Comparison of ENCODE assay signal across 24 cellular contexts in genomic region chr3:67788396-67788795, GRCh38.
DNase-seq lines count a peak whose midpoint lies in the region; TF ChIP-seq lines count a peak whose summit lies in the region.
"Had no signal": no experiment of that assay in that cellular context is flagged by ENCODE, and none has a peak within 500 bp of the region (broad histone marks: within the 10 kb centered on the region; RNA-seq: fewer than 3 reads in every experiment).

No MANE protein-coding gene starts in this region.

- H3K4me1 Mint-ChIP-seq in endodermal cell (peaks cover 3% of the 10 kb centered on the region), neural crest cell (no peaks in the 10 kb centered on the region)
- peaks cover 17% of the 10 kb centered on the region for H3K4me1 Mint-ChIP-seq in activated CD4-positive, alpha-beta T cell treated with anti-CD3 and anti-CD28 coated beads, Interleukin-2, amount 10 ng/mL, durations not matched to agents 7 days and 5 days
- H3K4me1 Mint-ChIP-seq: CD14-positive monocyte had no signal

- no peaks in the 10 kb centered on the region for H3K4me1 ChIP-seq in endodermal cell (ENCODE audit: control insufficient read depth, insufficient read depth, low read length)
- H3K4me1 ChIP-seq: BE2C, BLaER1 had no signal

- no peak overlapping the region for H3K27ac ChIP-seq in endodermal cell (ENCODE audit: low read depth, low read length)
- H3K27ac ChIP-seq: BLaER1 had no signal

- whole genome bisulfite sequencing in endodermal cell (ENCODE audit: insufficient coverage in 1 of 2, insufficient read length in 1 of 2), 2 experiments, result 78 to 81% methylated on average over 4 to 6 of the region's 6 CpGs

- H3K9me3 Mint-ChIP-seq in endodermal cell (peaks cover 21% of the 10 kb centered on the region), neural crest cell (peaks cover 12% of the 10 kb centered on the region)
- peaks cover 26% of the 10 kb centered on the region for H3K9me3 Mint-ChIP-seq in activated CD4-positive, alpha-beta T cell treated with anti-CD3 and anti-CD28 coated beads, Interleukin-2, amount 10 ng/mL, durations not matched to agents 7 days and 5 days

- H3K9ac ChIP-seq in endodermal cell (ENCODE audit: extremely low read depth, low read length, poor library complexity, severe bottlenecking), result no peak overlapping the region
- H3K9ac ChIP-seq: BLaER1 had no signal

- POLR2A ChIA-PET in activated CD4-positive, alpha-beta T cell treated with anti-CD3 and anti-CD28 coated beads, Interleukin-2, amount 10 ng/mL, durations not matched to agents 7 days and 5 days (lab: Charles Lee), result no interaction called here

- no peaks in the 10 kb centered on the region for H3K36me3 ChIP-seq in endodermal cell (ENCODE audit: control insufficient read depth, insufficient read depth, low read length)
- H3K36me3 ChIP-seq: BE2C, BLaER1 had no signal

- DNase-seq in NCI-H82 (lab: John Stamatoyannopoulos, UW), result peak; percentile 44
- peak; percentile 59 for DNase-seq in endodermal cell
- DNase-seq in neural crest cell (ENCODE audit: low read depth, low spot score), result no peak
- no peak for DNase-seq in activated CD4-positive, alpha-beta T cell treated with anti-CD3 and anti-CD28 coated beads, Interleukin-2, amount 10 ng/mL, durations not matched to agents 7 days and 5 days
- DNase-seq in NCI-H748 (lab: John Stamatoyannopoulos, UW; ENCODE audit: unreplicated experiment), result no peak
- no peak for DNase-seq in NCI-H345 treated with DMSO at 0.1 percent for 48 hours (lab: John Stamatoyannopoulos, UW; ENCODE audit: unreplicated experiment)
- DNase-seq: 8988T; ACHN; BE2C; C1 segment of cervical spinal cord; CD4-positive, alpha-beta memory T cell; CD4-positive, CD25-positive, alpha-beta regulatory T cell; CD8-positive, alpha-beta memory T cell; COR-L47; DMS 273 treated with DMSO at 0.1 percent for 48 hours; DMS153; DMS53; DMS79; DND-41; EL; GDM1 had no signal

- H3K4me3 Mint-ChIP-seq in endodermal cell (no peak overlapping the region), neural crest cell (no peak overlapping the region)
- H3K4me3 Mint-ChIP-seq in activated CD4-positive, alpha-beta T cell treated with anti-CD3 and anti-CD28 coated beads, Interleukin-2, amount 10 ng/mL, durations not matched to agents 7 days and 5 days, result no peak overlapping the region
- H3K4me3 Mint-ChIP-seq: CD14-positive monocyte; CD4-positive, alpha-beta memory T cell; CD4-positive, CD25-positive, alpha-beta regulatory T cell; CD8-positive, alpha-beta memory T cell had no signal

- H3K27me3 Mint-ChIP-seq in endodermal cell (ENCODE audit: insufficient read depth), result peaks cover 56% of the 10 kb centered on the region
- no peaks in the 10 kb centered on the region for H3K27me3 Mint-ChIP-seq in neural crest cell (ENCODE audit: low read depth)
- H3K27me3 Mint-ChIP-seq in activated CD4-positive, alpha-beta T cell treated with anti-CD3 and anti-CD28 coated beads, Interleukin-2, amount 10 ng/mL, durations not matched to agents 7 days and 5 days, result no peaks in the 10 kb centered on the region

- TF ChIP-seq CTCF in endodermal cell (conservative IDR thresholded peaks at IDR 0.05) (no peak), neural crest cell (conservative IDR thresholded peaks at IDR 0.05) (no peak)

- H3K36me3 Mint-ChIP-seq in endodermal cell (ENCODE audit: low read depth), result no peaks in the 10 kb centered on the region
- H3K36me3 Mint-ChIP-seq in neural crest cell (ENCODE audit: low read depth), result peaks cover 4% of the 10 kb centered on the region
- peaks cover 3% of the 10 kb centered on the region for H3K36me3 Mint-ChIP-seq in activated CD4-positive, alpha-beta T cell treated with anti-CD3 and anti-CD28 coated beads, Interleukin-2, amount 10 ng/mL, durations not matched to agents 7 days and 5 days (ENCODE audit: low read depth)
- H3K36me3 Mint-ChIP-seq: CD14-positive monocyte; CD4-positive, CD25-positive, alpha-beta regulatory T cell had no signal

- H3K27ac Mint-ChIP-seq in endodermal cell (no peak overlapping the region), neural crest cell (ENCODE audit: unreplicated experiment) (peak overlapping the region; percentile 15)
- H3K27ac Mint-ChIP-seq in activated CD4-positive, alpha-beta T cell treated with anti-CD3 and anti-CD28 coated beads, Interleukin-2, amount 10 ng/mL, durations not matched to agents 7 days and 5 days, result no peak overlapping the region
- H3K27ac Mint-ChIP-seq: CD14-positive monocyte; CD4-positive, CD25-positive, alpha-beta regulatory T cell; CD8-positive, alpha-beta memory T cell had no signal

- H3K27me3 ChIP-seq in endodermal cell (ENCODE audit: control insufficient read depth, insufficient read depth, low read length, poor library complexity, severe bottlenecking), result peaks cover 46% of the 10 kb centered on the region
- H3K27me3 ChIP-seq: BE2C, BLaER1 had no signal

- H3K9me3 ChIP-seq in endodermal cell (ENCODE audit: control insufficient read depth, low read length), result peaks cover 43% of the 10 kb centered on the region
- H3K9me3 ChIP-seq: BE2C, BLaER1 had no signal

- CTCF ChIA-PET in activated CD4-positive, alpha-beta T cell treated with anti-CD3 and anti-CD28 coated beads, Interleukin-2, amount 10 ng/mL, durations not matched to agents 7 days and 5 days (lab: Charles Lee), result no interaction called here

- H3K4me3 ChIP-seq in endodermal cell (ENCODE audit: low read length), result no peak overlapping the region
- H3K4me3 ChIP-seq: BLaER1, GM12878 had no signal

Comparison
In these comparisons a context has a peak if more than half of its experiments do, and no peak if none do; other contexts are left out.
1. DNase-seq: peak in NCI-H82 (single experiment) and endodermal cell (single experiment); none in neural crest cell (single experiment), activated CD4-positive, alpha-beta T cell treated with anti-CD3 and anti-CD28 coated beads, Interleukin-2, amount 10 ng/mL, durations not matched to agents 7 days and 5 days (single experiment), NCI-H748 (single experiment) and NCI-H345 treated with DMSO at 0.1 percent for 48 hours (single experiment).